ENCODE assay signal across 1 cellular context in the genomic region with DNA sequence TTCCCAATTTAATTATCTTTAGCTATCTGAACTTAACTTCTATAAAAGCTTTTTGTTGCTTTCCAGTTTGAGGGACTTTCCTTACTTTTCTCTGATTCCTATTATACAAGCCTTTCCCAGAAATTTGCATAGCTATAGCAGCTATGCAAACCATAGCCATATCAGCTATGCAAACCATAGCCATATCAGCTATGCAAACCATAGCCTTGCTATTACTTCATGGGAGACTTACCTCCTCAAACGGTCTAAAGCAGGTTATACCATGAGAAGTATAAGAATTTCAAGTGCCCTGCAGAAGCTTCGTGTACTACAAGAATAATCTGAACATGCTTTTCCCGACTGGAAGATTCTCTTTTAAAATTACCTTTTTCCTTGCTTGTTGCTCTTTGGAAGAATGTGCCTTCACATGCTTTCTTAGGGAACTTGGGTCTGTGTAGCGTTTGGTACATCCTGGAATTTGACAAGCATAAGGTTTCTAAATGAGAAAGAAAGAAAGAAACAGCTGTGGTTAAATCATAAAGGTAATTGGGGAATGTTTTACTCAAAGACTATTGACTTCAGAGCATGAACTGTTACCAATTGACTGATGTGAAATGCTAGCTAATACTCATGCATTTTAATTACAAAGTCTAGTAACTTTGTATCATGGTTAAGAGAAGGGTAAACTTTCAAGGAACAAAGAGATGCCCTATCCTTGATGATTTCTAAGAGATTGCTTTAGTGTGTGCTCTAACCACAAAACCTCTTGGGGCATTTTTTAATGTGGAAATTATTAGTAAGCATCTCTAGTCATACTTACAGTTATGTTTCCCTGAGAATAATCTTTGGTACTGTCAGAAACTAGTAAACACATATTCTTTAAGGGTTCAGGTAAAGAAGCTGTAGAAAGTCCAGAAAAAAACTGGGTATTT.
TF ChIP-seq lines count a peak whose summit lies in the region.

No MANE protein-coding gene starts in this region.

TF ChIP-seq in SK-N-SH, 30 proteins besides CTCF, POLR2A, EP300 and RAD21 (continued from another document):
- TF ChIP-seq REST (IDR thresholded peaks at IDR 0.05; ENCODE audit: low read depth, low read length) (no peak), TEAD4 (IDR thresholded peaks at IDR 0.05; ENCODE audit: borderline replicate concordance, insufficient read depth) (peak; percentile 39; the same call in 1 of the 2 replicates)
TF ChIP-seq in SK-N-SH: peak in this region for 5.
